ENCODE assay signal across 1 cellular context in the genomic region with DNA sequence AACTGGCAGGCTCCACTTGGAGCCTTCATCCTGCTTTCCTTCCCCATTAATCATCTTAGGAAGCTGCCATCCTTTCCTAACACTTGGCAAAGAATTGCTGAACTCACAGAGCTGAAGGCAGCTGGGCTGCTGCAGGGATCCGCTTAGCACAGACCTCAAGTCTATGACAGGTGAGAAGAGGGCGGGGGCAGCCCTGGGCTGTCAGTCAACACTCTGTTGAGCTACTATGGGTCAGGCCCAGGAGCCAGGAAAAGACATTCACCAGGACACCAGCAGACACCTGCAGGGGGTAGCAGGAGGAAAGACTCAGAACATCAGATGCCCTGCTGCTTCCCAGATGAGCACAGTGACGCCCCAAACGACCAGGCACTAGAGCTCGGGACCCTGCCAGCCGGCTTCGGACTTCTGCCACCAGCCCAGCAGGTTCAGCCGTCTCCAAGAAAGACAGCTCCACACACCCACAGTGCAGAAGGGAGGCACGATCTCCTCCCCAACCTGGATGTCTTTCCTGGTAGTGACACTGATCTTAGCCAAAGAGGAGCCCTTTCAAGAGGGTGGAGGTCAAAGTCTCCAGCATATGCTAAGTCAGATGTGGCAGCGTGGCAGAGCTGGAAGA.
A peak's percentile ranks its signal among the peaks of the same experiment; 100 is the strongest.
TF ChIP-seq lines count a peak whose summit lies in the region.

No MANE protein-coding gene starts in this region.

TF ChIP-seq in K562, 482 proteins besides CTCF, POLR2A, EP300 and RAD21:
- TF ChIP-seq ZC3H4 (CRISPR knock-in tag; IDR thresholded peaks at IDR 0.05; ENCODE audit: borderline replicate concordance) (no peak), HOXB6 (CRISPR knock-in tag; IDR thresholded peaks at IDR 0.05; ENCODE audit: borderline replicate concordance) (no peak)
- TF ChIP-seq, protein P1, sequence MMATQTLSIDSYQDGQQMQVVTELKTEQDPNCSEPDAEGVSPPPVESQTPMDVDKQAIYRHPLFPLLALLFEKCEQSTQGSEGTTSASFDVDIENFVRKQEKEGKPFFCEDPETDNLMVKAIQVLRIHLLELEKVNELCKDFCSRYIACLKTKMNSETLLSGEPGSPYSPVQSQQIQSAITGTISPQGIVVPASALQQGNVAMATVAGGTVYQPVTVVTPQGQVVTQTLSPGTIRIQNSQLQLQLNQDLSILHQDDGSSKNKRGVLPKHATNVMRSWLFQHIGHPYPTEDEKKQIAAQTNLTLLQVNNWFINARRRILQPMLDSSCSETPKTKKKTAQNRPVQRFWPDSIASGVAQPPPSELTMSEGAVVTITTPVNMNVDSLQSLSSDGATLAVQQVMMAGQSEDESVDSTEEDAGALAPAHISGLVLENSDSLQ (IDR thresholded peaks at IDR 0.05), result peak; percentile 69
